In the genomic region with DNA sequence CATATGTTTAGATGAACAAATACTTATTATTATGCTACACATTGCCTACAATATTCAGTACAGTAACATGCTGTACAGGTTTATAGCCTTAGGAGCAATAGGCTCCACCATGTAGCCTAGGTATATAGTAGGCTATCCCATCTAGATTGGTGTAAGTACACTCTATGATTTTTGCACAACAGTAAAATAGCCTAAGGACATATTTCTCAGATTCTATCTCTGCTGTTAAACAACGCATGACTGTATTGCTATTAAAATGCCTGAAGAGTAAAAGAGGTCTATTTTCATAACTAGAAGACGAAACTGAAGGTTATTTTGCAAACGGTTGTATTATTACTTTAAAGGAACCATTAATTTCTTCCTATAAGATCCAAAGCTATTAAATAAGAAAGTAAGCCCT, we compare ENCODE assay signal across 19 cellular contexts.
A peak's percentile ranks its signal among the peaks of the same experiment; 100 is the strongest.
DNase-seq lines count a peak whose midpoint lies in the region; ATAC-seq and TF ChIP-seq lines count a peak whose summit lies in the region.
"Had no signal": no experiment of that assay in that cellular context is flagged by ENCODE, and none has a peak within 500 bp of the region (broad histone marks: within the 10 kb centered on the region; RNA-seq: fewer than 3 reads in every experiment).

No MANE protein-coding gene starts in this region.

- H3K9me3 ChIP-seq in Panc1 (ENCODE audit: control insufficient read depth, insufficient read depth, low read depth, low read length) (no peaks in the 10 kb centered on the region), esophagus muscularis mucosa (no peaks in the 10 kb centered on the region)
- H3K9me3 ChIP-seq: BE2C had no signal

- no peak for TF ChIP-seq EP300 in esophagus muscularis mucosa (IDR thresholded peaks at IDR 0.05)

- intact Hi-C loops in Panc1 (cut with micrococcal nuclease; ENCODE audit: unreplicated experiment) (no loop called here), esophagus muscularis mucosa (cut with DNase I) (no loop called here)

- no peak for TF ChIP-seq CTCF in HFFc6 (IDR thresholded peaks at IDR 0.05)
- no peak for TF ChIP-seq CTCF in Panc1 (IDR thresholded peaks at IDR 0.05)
- no peak for TF ChIP-seq CTCF in nephron (IDR thresholded peaks at IDR 0.05; ENCODE audit: unreplicated experiment in 3 of 3)
- TF ChIP-seq CTCF in esophagus muscularis mucosa (IDR thresholded peaks at IDR 0.05): no peak

- H3K36me3 ChIP-seq in Panc1 (ENCODE audit: control insufficient read depth, insufficient read depth, low read length): no peaks in the 10 kb centered on the region; the same call in 1 of the 2 replicates
- no peaks in the 10 kb centered on the region for H3K36me3 ChIP-seq in esophagus muscularis mucosa
- H3K36me3 ChIP-seq: BE2C had no signal

- H3K4me3 Mint-ChIP-seq in HFFc6 (no peak overlapping the region), nephron (no peak overlapping the region)
- H3K4me3 Mint-ChIP-seq: CD4-positive, CD25-positive, alpha-beta regulatory T cell; CD8-positive, alpha-beta memory T cell had no signal

- peak; percentile 47 for DNase-seq in EH (ENCODE audit: low read depth)
- DNase-seq in HFFc6: peak; percentile 20
- DNase-seq in Panc1 (ENCODE audit: low read depth, low spot score): no peak
- DNase-seq in esophagus muscularis mucosa (ENCODE audit: extremely low spot score): no peak
- no peak for DNase-seq in NK-92 (lab: John Stamatoyannopoulos, UW; ENCODE audit: unreplicated experiment)
- DNase-seq: ACHN; BE2C; C1 segment of cervical spinal cord; CD4-positive, CD25-positive, alpha-beta regulatory T cell; CD8-positive, alpha-beta memory T cell; COR-L47; DMS 273 treated with DMSO at 0.1 percent for 48 hours; DND-41 had no signal

- WGBS in esophagus muscularis mucosa: 79% methylated on average over 3 of the region's 3 CpGs

- no peaks in the 10 kb centered on the region for H3K27me3 ChIP-seq in Panc1 (ENCODE audit: control insufficient read depth, insufficient read depth, low read length)
- no peaks in the 10 kb centered on the region for H3K27me3 ChIP-seq in esophagus muscularis mucosa
- H3K27me3 ChIP-seq: BE2C had no signal

- no TSS peak for BruUV-seq in Panc1 (replicated peaks; lab: Mats Ljungman, UMichigan)

- H3K27ac Mint-ChIP-seq in HFFc6 (no peak overlapping the region), nephron (peak overlapping the region in 2 of 3 experiments; percentile 68 to 72)
- H3K27ac Mint-ChIP-seq: CD4-positive, CD25-positive, alpha-beta regulatory T cell; CD8-positive, alpha-beta memory T cell had no signal

- CTCF ChIA-PET in Panc1 (lab: Charles Lee): no interaction called here

- H3K27ac ChIP-seq in Panc1 (ENCODE audit: low read length) (peak overlapping the region; percentile 23; the same call in 1 of the 2 replicates), esophagus muscularis mucosa (replicated peaks in 1 of 4) (no peak overlapping the region)
- H3K27ac ChIP-seq: GM23248, HL-60 had no signal

- H3K4me1 ChIP-seq in Panc1 (ENCODE audit: control insufficient read depth, insufficient read depth, low read length) (peaks cover 6% of the 10 kb centered on the region; the same call in 1 of the 2 replicates), esophagus muscularis mucosa (peaks cover 0 to 33% (median 20%) of the 10 kb centered on the region in 4 donors)

- H3K4me3 ChIP-seq in Panc1 (ENCODE audit: low read depth in 2 of 2, low read length in 2 of 2) (no peak overlapping the region), esophagus muscularis mucosa (no peak overlapping the region)
- H3K4me3 ChIP-seq: GM23248 had no signal

- peaks cover 30% of the 10 kb centered on the region for H3K4me1 Mint-ChIP-seq in HFFc6 (ENCODE audit: low read depth)
- H3K4me1 Mint-ChIP-seq in nephron: peaks cover 20% of the 10 kb centered on the region
- H3K4me1 Mint-ChIP-seq: CD8-positive, alpha-beta memory T cell had no signal

- POLR2A ChIA-PET in Panc1 (lab: Charles Lee): no interaction called here

- H3K36me3 Mint-ChIP-seq in HFFc6 (ENCODE audit: low read depth): peaks cover 12% of the 10 kb centered on the region; the same call in 1 of the 2 replicates
- peaks cover 21% of the 10 kb centered on the region for H3K36me3 Mint-ChIP-seq in nephron (ENCODE audit: low read depth)
- H3K36me3 Mint-ChIP-seq: CD4-positive, CD25-positive, alpha-beta regulatory T cell; CD8-positive, alpha-beta memory T cell had no signal

- H3K27me3 Mint-ChIP-seq in HFFc6 (ENCODE audit: insufficient read depth) (no peaks in the 10 kb centered on the region; the same call in 1 of the 2 replicates), nephron (ENCODE audit: low read depth) (no peaks in the 10 kb centered on the region)
- H3K27me3 Mint-ChIP-seq: CD4-positive, CD25-positive, alpha-beta regulatory T cell; CD8-positive, alpha-beta memory T cell had no signal

- ATAC-seq in Panc1 (no peak), GM19351 (IDR thresholded peaks at IDR 0.05; ENCODE audit: unreplicated experiment) (no peak), HG03439 (IDR thresholded peaks at IDR 0.05; ENCODE audit: unreplicated experiment) (no peak)
- ATAC-seq: HCT116 had no signal

- H3K9me3 Mint-ChIP-seq in HFFc6 (no peaks in the 10 kb centered on the region), nephron (no peaks in the 10 kb centered on the region)

- in situ Hi-C loops in Panc1 (cut with HindIII; ENCODE audit: low pct_unique_long_range_greater_than_20kb, low sequenced_read_pairs): no loop called here

- no peak for TF ChIP-seq POLR2A in esophagus muscularis mucosa (IDR thresholded peaks at IDR 0.05; ENCODE audit: low read depth)

Comparison
In these comparisons a context has a peak if more than half of its experiments do, and no peak if none do; other contexts are left out.
1. DNase-seq: peak in EH (single experiment) and HFFc6 (single experiment); none in Panc1 (single experiment), esophagus muscularis mucosa (single experiment) and NK-92 (single experiment).